Comparison of ENCODE assay signal across 36 cellular contexts in the genomic region with DNA sequence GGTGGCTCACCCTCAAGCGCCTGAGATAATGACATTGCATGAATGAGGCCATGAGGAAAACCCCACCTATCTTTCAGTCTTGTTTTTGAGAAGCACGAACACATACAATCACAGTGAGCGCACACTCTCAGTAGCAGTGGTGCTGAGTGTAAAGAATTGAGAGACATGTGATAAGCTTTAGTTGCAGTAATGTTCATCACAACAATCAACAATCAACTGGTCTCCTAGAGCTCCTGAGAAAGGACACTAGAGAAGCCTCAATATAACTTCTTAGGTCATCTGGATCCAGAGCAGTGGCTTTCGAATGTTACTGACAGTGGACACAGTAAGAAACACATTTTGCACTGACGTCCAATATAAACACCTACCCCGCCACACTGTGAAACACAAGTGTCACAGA.
"Had no signal": no experiment of that assay in that cellular context is flagged by ENCODE, and none has a peak within 500 bp of the region (broad histone marks: within the 10 kb centered on the region; RNA-seq: fewer than 3 reads in every experiment).

No MANE protein-coding gene starts in this region.

- H3K27ac Mint-ChIP-seq: activated B cell treated with CpG ODN at 0.5 μM for 24 hours; activated CD4-positive, alpha-beta memory T cell treated with anti-CD3 and anti-CD28 coated beads for 36 hours; activated naive CD8-positive, alpha-beta T cell; activated naive CD8-positive, alpha-beta T cell treated with anti-CD3 and anti-CD28 coated beads, Interleukin-2, amount 50 U/mL, for 24 hours; activated T-cell treated with anti-CD3 and anti-CD28 coated beads, Interleukin-2, amount 50 U/mL, for 72 hours; activated T-helper 1 cell treated with anti-CD3 and anti-CD28 coated beads, Interleukin-12 subunit alpha, Interleukin-12 subunit beta, Interleukin-2, Interleukin-4 antibody, amounts not matched to agents 30 ng/mL and 10 ng/mL and 1 ng/mL, durations not matched to agents 14 hours and 24 hours and 36 hours; activated T-helper 2 cell treated with anti-CD3 and anti-CD28 coated beads, Interferon-gamma antibody, Interleukin-2, Interleukin-4, amounts not matched to agents 10 μg/mL and 5 μg/mL and 100 μg/mL, durations not matched to agents 14 hours and 24 hours and 36 hours; brain; T-helper 1 cell treated with Interleukin-12 subunit alpha and Interleukin-12 subunit beta and Interleukin-4 antibody, amounts not matched to agents 30 μg/mL and 1 μg/mL, for 36 hours; T-helper 2 cell treated with Interferon-gamma antibody and Interleukin-4, amounts not matched to agents 5 μg/mL and 100 μg/mL, for 36 hours had no signal

- H3K4me1 Mint-ChIP-seq: brain had no signal

- H3K27me3 ChIP-seq: ascending aorta, cardiac muscle cell had no signal

- H3K27me3 Mint-ChIP-seq: activated B cell treated with CpG ODN at 0.5 μM for 24 hours; activated CD4-positive, alpha-beta memory T cell treated with anti-CD3 and anti-CD28 coated beads for 36 hours; activated CD8-positive, alpha-beta T cell treated with anti-CD3 and anti-CD28 coated beads for 36 hours; activated naive CD8-positive, alpha-beta T cell; activated naive CD8-positive, alpha-beta T cell treated with anti-CD3 and anti-CD28 coated beads, Interleukin-2, amount 10 ng/mL, durations not matched to agents 7 days and 5 days; activated naive CD8-positive, alpha-beta T cell treated with anti-CD3 and anti-CD28 coated beads, Interleukin-2, amount 50 U/mL, for 24 hours; brain; central memory CD8-positive, alpha-beta T cell had no signal

- H3K4me3 Mint-ChIP-seq: activated B cell treated with CpG ODN at 0.5 μM for 24 hours; activated CD4-positive, alpha-beta memory T cell treated with anti-CD3 and anti-CD28 coated beads for 36 hours; activated CD8-positive, alpha-beta T cell treated with anti-CD3 and anti-CD28 coated beads for 36 hours; activated naive CD8-positive, alpha-beta T cell treated with anti-CD3 and anti-CD28 coated beads, Interleukin-2, amount 10 ng/mL, durations not matched to agents 7 days and 5 days; activated naive CD8-positive, alpha-beta T cell treated with anti-CD3 and anti-CD28 coated beads, Interleukin-2, amount 50 U/mL, for 24 hours; activated T-cell treated with anti-CD3 and anti-CD28 coated beads, Interleukin-2, amount 50 U/mL, for 4 hours; activated T-helper 1 cell treated with anti-CD3 and anti-CD28 coated beads, Interleukin-12 subunit alpha, Interleukin-12 subunit beta, Interleukin-2, Interleukin-4 antibody, amounts not matched to agents 30 ng/mL and 10 ng/mL and 1 ng/mL, durations not matched to agents 14 hours and 24 hours and 36 hours; brain; central memory CD8-positive, alpha-beta T cell; T-helper 1 cell treated with Interleukin-12 subunit alpha and Interleukin-12 subunit beta and Interleukin-4 antibody, amounts not matched to agents 30 μg/mL and 1 μg/mL, for 36 hours; T-helper 2 cell treated with Interferon-gamma antibody and Interleukin-4, amounts not matched to agents 5 μg/mL and 100 μg/mL, for 36 hours had no signal

- H3K27ac ChIP-seq: ascending aorta, cardiac muscle cell, VCaP had no signal

- DNase-seq: activated B cell treated with CpG ODN at 0.5 μM for 24 hours; activated CD4-positive, alpha-beta memory T cell treated with anti-CD3 and anti-CD28 coated beads for 36 hours; activated CD4-positive, alpha-beta T cell treated with anti-CD3 and anti-CD28 coated beads for 4 hours; activated CD4-positive, alpha-beta T cell treated with anti-CD3 and anti-CD28 coated beads, Interleukin-2, amount 50 U/mL, for 1 hour; activated CD4-positive, alpha-beta T cell treated with anti-CD3 and anti-CD28 coated beads, Interleukin-2, amount 50 U/mL, for 4 hours; activated CD4-positive, CD25-positive, alpha-beta regulatory T cell treated with anti-CD3 and anti-CD28 coated beads, Interleukin-2, amount 50 U/mL, for 72 hours; activated CD8-positive, alpha-beta memory T cell treated with anti-CD3 and anti-CD28 coated beads, Interleukin-2, amount 50 U/mL, for 4 hours; activated CD8-positive, alpha-beta T cell treated with anti-CD3 and anti-CD28 coated beads for 36 hours; activated effector memory CD4-positive, alpha-beta T cell treated with Interleukin-2 at 50 U/mL for 16 hours; activated gamma-delta T cell; activated naive CD4-positive, alpha-beta T cell treated with anti-CD3 and anti-CD28 coated beads, Interleukin-2, amount 50 U/mL, for 16 hours; activated naive CD4-positive, alpha-beta T cell treated with Interleukin-2 at 50 U/mL for 16 hours; activated naive CD8-positive, alpha-beta T cell treated with anti-CD3 and anti-CD28 coated beads, Interleukin-2, amount 10 ng/mL, durations not matched to agents 7 days and 5 days; activated naive CD8-positive, alpha-beta T cell treated with anti-CD3 and anti-CD28 coated beads, Interleukin-2, amount 50 U/mL, for 24 hours; activated T-cell treated with anti-CD3 and anti-CD28 coated beads for 4 hours; activated T-cell treated with anti-CD3 and anti-CD28 coated beads, Interleukin-2, amount 50 U/mL, for 1 hour; activated T-cell treated with anti-CD3 and anti-CD28 coated beads, Interleukin-2, amount 50 U/mL, for 4 hours; activated T-cell treated with anti-CD3 and anti-CD28 coated beads, Interleukin-2, amount 50 U/mL, for 72 hours; amygdala; anterior cingulate cortex; caudate nucleus; cerebellar nuclear complex; SW 1271; T-helper 1 cell; T-helper 2 cell; T-helper 9 cell had no signal

- H3K9me3 ChIP-seq: ascending aorta had no signal

- H3K9me3 Mint-ChIP-seq: activated B cell treated with CpG ODN at 0.5 μM for 24 hours; activated naive CD8-positive, alpha-beta T cell treated with anti-CD3 and anti-CD28 coated beads, Interleukin-2, amount 10 ng/mL, durations not matched to agents 7 days and 5 days; activated T-cell treated with anti-CD3 and anti-CD28 coated beads, Interleukin-2, amount 50 U/mL, for 72 hours; central memory CD8-positive, alpha-beta T cell had no signal

- H3K4me3 ChIP-seq: ascending aorta, cardiac muscle cell had no signal

- H3K4me1 ChIP-seq: ascending aorta had no signal

- ATAC-seq: activated CD8-positive, alpha-beta T cell treated with anti-CD3 and anti-CD28 coated beads for 36 hours; activated naive CD8-positive, alpha-beta T cell treated with anti-CD3 and anti-CD28 coated beads, Interleukin-2, amount 50 U/mL, for 24 hours; activated T-cell treated with anti-CD3 and anti-CD28 coated beads, Interleukin-2, amount 50 U/mL, for 4 hours had no signal
